Comparison of ENCODE assay signal across 8 cellular contexts in the genomic region with DNA sequence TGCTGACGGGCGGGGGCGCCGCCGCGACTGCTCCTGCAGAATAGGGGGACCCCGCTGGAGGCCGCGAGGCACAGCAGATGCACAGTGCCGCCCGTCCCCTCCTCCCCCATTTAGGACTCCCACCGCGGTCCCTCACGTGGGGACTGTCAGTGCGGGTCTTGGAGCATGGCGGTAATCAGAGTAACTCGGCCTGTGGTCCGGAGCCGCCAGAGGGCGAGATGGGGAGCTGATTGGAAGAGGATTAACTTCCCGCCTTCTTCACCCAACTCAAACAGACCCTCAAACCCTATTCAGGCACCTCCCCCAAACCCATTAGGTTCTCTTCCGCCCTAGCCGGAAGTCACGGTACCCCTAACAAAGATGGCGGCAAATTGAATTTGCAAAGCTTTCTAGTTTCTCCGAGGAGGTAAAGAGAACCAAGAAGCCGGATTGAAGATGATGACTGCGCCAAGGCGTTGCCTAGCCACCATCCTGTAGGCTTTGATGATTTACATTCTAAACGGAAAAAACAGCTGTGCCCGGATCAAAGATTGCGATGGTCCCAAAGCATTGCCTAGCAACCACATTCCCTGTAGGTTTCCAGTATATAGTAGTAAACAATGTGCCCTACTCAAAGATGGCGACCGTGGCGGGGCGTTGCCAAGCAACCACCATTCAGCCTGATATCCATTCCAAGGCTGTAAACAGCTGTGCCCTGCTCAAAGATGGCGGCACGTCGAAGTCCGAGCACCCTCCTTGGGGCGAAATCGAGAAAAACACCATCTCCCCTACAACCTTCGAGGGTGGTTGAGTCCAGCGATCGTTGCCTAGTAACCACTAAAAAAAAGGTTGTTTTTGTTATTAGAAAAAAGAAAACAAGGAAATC. TPM values are rescaled to one million over a fixed set of nuclear protein-coding genes. Genes with fewer than 3 reads are reported as not detected.
DNase-seq lines count a peak whose midpoint lies in the region; ATAC-seq and TF ChIP-seq lines count a peak whose summit lies in the region.

A gene with protein sequence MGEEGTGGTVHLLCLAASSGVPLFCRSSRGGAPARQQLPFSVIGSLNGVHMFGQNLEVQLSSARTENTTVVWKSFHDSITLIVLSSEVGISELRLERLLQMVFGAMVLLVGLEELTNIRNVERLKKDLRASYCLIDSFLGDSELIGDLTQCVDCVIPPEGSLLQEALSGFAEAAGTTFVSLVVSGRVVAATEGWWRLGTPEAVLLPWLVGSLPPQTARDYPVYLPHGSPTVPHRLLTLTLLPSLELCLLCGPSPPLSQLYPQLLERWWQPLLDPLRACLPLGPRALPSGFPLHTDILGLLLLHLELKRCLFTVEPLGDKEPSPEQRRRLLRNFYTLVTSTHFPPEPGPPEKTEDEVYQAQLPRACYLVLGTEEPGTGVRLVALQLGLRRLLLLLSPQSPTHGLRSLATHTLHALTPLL (minus strand): TSS at position 296 of the 865 bp plus-strand sequence. CDS start 186 bp downstream, at position 110.

- peak within 1 kb of the TSS; percentile 96 for H3K27ac Mint-ChIP-seq in activated naive CD8-positive, alpha-beta T cell treated with anti-CD3 and anti-CD28 coated beads, Interleukin-2, amount 50 U/mL, for 24 hours

- peak; percentile 31 for TF ChIP-seq EP300 in ovary (IDR thresholded peaks at IDR 0.05)

- H3K27ac ChIP-seq in HEK293 (ENCODE audit: extremely low read depth, low read depth, low read length): peak within 1 kb of the TSS; percentile 67; the same call in 1 of the 2 replicates
- H3K27ac ChIP-seq in ovary: peak within 1 kb of the TSS; percentile 86 to 87
- peak within 1 kb of the TSS; percentile 86 for H3K27ac ChIP-seq in thymus (ENCODE audit: low read depth)

- no peaks in the 10 kb centered on the region for H3K9me3 ChIP-seq in HEK293 (ENCODE audit: control insufficient read depth, insufficient read depth, low read depth, low read length)
- H3K9me3 ChIP-seq in ovary: no peaks in the 10 kb centered on the region
- no peaks in the 10 kb centered on the region for H3K9me3 ChIP-seq in thymus (ENCODE audit: control insufficient read depth)

- DNase-seq in Daoy (ENCODE audit: low read depth) (peak; percentile 98), NCI-H1417 (lab: John Stamatoyannopoulos, UW) (peak; percentile 97 to 99 (median 99)), T follicular helper cell (ENCODE audit: low read depth) (peak; percentile 90), Right ventricle myocardium superior (peak; percentile 99), ovary (peak; percentile 94 to 98 (median 96))
- DNase-seq in activated naive CD8-positive, alpha-beta T cell treated with anti-CD3 and anti-CD28 coated beads, Interleukin-2, amount 50 U/mL, for 24 hours: peak; percentile 89

- CTCF ChIA-PET in HEK293 (lab: Yijun Ruan, JAX): interaction anchor here (0.6 to 1.6 kb wide), 6 partner anchors 12 to 141 kb away, joined by 3 to 7 read pairs (median 3); no protein-coding TSS in a partner anchor

- peak; percentile 91 for TF ChIP-seq CTCF in HEK293 (tag by site-specific recombination; IDR thresholded peaks at IDR 0.05)
- peak in 2 of 3 donors; percentile 38 to 54 for TF ChIP-seq CTCF in ovary (IDR thresholded peaks at IDR 0.05)

- H3K27me3 ChIP-seq in ovary (no peaks in the 10 kb centered on the region), thymus (ENCODE audit: control insufficient read depth, insufficient read depth) (no peaks in the 10 kb centered on the region)

- peak within 1 kb of the TSS; percentile 88 for H3K4me3 Mint-ChIP-seq in activated naive CD8-positive, alpha-beta T cell treated with anti-CD3 and anti-CD28 coated beads, Interleukin-2, amount 50 U/mL, for 24 hours

- peak; percentile 68 for ATAC-seq in activated naive CD8-positive, alpha-beta T cell treated with anti-CD3 and anti-CD28 coated beads, Interleukin-2, amount 50 U/mL, for 24 hours
- peak; percentile 71 for ATAC-seq in Right ventricle myocardium superior (ENCODE audit: poor library complexity)

- peaks cover 45% of the 10 kb centered on the region for H3K4me1 Mint-ChIP-seq in activated naive CD8-positive, alpha-beta T cell treated with anti-CD3 and anti-CD28 coated beads, Interleukin-2, amount 50 U/mL, for 24 hours

- no peaks in the 10 kb centered on the region for H3K36me3 Mint-ChIP-seq in activated naive CD8-positive, alpha-beta T cell treated with anti-CD3 and anti-CD28 coated beads, Interleukin-2, amount 50 U/mL, for 24 hours (ENCODE audit: low read depth)

- H3K9me3 Mint-ChIP-seq in activated naive CD8-positive, alpha-beta T cell treated with anti-CD3 and anti-CD28 coated beads, Interleukin-2, amount 50 U/mL, for 24 hours: no peaks in the 10 kb centered on the region

- H3K27me3 Mint-ChIP-seq in activated naive CD8-positive, alpha-beta T cell treated with anti-CD3 and anti-CD28 coated beads, Interleukin-2, amount 50 U/mL, for 24 hours: no peaks in the 10 kb centered on the region

- H3K4me1 ChIP-seq in HEK293 (ENCODE audit: control insufficient read depth, insufficient read depth, low read length) (peaks cover 2% of the 10 kb centered on the region; the same call in 1 of the 2 replicates), ovary (ENCODE audit: insufficient read depth) (peaks cover 7% of the 10 kb centered on the region), thymus (ENCODE audit: control insufficient read depth, insufficient read depth, low read length) (peaks cover 10% of the 10 kb centered on the region)

- WGBS in ovary, 3 donors: 0 to 1% (median 0%) methylated on average over 44 to 45 of the region's 45 CpGs
- under 1% methylated on average over 45 of the region's 45 CpGs for WGBS in thymus

- POLR2A ChIA-PET in HEK293 (lab: Yijun Ruan, JAX): interaction anchor here (0.5 to 2.5 kb wide), 24 partner anchors 8 to 233 kb away, joined by 3 to 23 read pairs (median 4); a partner anchor contains a TSS

- H3K4me3 ChIP-seq in HEK293 (ENCODE audit: low read depth, low read length) (peak within 1 kb of the TSS; percentile 92), ovary (peak within 1 kb of the TSS; percentile 66), thymus (ENCODE audit: low read length) (peak within 1 kb of the TSS; percentile 77)

- peaks cover 0 to 15% of the 10 kb centered on the region in 2 experiments; a peak in 2 of 3 replicates for H3K36me3 ChIP-seq in HEK293 (ENCODE audit: control insufficient read depth in 2 of 2, insufficient read depth in 1 of 2, low read length in 2 of 2)
- no peaks in the 10 kb centered on the region for H3K36me3 ChIP-seq in ovary
- H3K36me3 ChIP-seq in thymus (ENCODE audit: control insufficient read depth, insufficient read depth): no peaks in the 10 kb centered on the region

- intact Hi-C loops in Right ventricle myocardium superior (cut with DNase I): no loop called here
- intact Hi-C loops in ovary (cut with DNase I): no loop called here

- TF ChIP-seq POLR2A in ovary (IDR thresholded peaks at IDR 0.05): peak; percentile 41

TF ChIP-seq in HEK293, 187 proteins besides CTCF, POLR2A, EP300 and RAD21 (continues in another document):
- TF ChIP-seq ZIC2 (tag by site-specific recombination; IDR thresholded peaks at IDR 0.05) (peak; percentile 64; the same call in 1 of the 2 replicates), YY2 (tag by site-specific recombination; IDR thresholded peaks at IDR 0.05) (peak; percentile 79), ZNF391 (tag by site-specific recombination; IDR thresholded peaks at IDR 0.05; ENCODE audit: borderline replicate concordance, low read depth) (peak; percentile 62; the same call in 1 of the 2 replicates), ZNF660 (tag by site-specific recombination; IDR thresholded peaks at IDR 0.05) (peak; percentile 41), ZBTB17 (tag by site-specific recombination; IDR thresholded peaks at IDR 0.05) (peak; percentile 98), ZNF76 (tag by site-specific recombination; IDR thresholded peaks at IDR 0.05; ENCODE audit: borderline replicate concordance, low read depth) (peak; percentile 70; the same call in 1 of the 2 replicates), MYNN (tag by site-specific recombination; IDR thresholded peaks at IDR 0.05; ENCODE audit: borderline replicate concordance) (peak; percentile 74; the same call in 1 of the 2 replicates), YY1 (tag by site-specific recombination; IDR thresholded peaks at IDR 0.05) (peak; percentile 95), KLF16 (tag by site-specific recombination; IDR thresholded peaks at IDR 0.05) (peak; percentile 68; the same call in 1 of the 2 replicates), ZNF16 (tag by site-specific recombination; IDR thresholded peaks at IDR 0.05; ENCODE audit: low read depth) (no peak), KLF9 (tag by site-specific recombination; IDR thresholded peaks at IDR 0.05; ENCODE audit: low read depth) (peak; percentile 33; the same call in 1 of the 2 replicates), ZNF214 (tag by site-specific recombination; IDR thresholded peaks at IDR 0.05; ENCODE audit: borderline replicate concordance) (no peak)
- TF ChIP-seq, protein P1, sequence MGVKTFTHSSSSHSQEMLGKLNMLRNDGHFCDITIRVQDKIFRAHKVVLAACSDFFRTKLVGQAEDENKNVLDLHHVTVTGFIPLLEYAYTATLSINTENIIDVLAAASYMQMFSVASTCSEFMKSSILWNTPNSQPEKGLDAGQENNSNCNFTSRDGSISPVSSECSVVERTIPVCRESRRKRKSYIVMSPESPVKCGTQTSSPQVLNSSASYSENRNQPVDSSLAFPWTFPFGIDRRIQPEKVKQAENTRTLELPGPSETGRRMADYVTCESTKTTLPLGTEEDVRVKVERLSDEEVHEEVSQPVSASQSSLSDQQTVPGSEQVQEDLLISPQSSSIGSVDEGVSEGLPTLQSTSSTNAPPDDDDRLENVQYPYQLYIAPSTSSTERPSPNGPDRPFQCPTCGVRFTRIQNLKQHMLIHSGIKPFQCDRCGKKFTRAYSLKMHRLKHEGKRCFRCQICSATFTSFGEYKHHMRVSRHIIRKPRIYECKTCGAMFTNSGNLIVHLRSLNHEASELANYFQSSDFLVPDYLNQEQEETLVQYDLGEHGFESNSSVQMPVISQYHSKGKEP (tag by site-specific recombination; IDR thresholded peaks at IDR 0.05): 0 out of 2 replicates have a peak, but pooled peaks have one; percentile 2
- TF ChIP-seq, protein P2, sequence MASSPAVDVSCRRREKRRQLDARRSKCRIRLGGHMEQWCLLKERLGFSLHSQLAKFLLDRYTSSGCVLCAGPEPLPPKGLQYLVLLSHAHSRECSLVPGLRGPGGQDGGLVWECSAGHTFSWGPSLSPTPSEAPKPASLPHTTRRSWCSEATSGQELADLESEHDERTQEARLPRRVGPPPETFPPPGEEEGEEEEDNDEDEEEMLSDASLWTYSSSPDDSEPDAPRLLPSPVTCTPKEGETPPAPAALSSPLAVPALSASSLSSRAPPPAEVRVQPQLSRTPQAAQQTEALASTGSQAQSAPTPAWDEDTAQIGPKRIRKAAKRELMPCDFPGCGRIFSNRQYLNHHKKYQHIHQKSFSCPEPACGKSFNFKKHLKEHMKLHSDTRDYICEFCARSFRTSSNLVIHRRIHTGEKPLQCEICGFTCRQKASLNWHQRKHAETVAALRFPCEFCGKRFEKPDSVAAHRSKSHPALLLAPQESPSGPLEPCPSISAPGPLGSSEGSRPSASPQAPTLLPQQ (tag by site-specific recombination; IDR thresholded peaks at IDR 0.05): peak; percentile 54

RNA-seq across cellular contexts. Expression of the gene that starts here (rescaled TPM):
- total RNA-seq in Daoy (2014; rRNA removed; shearing (Covaris generic)): 9.9 and 20.1 TPM in 2 replicates
- total RNA-seq in Right ventricle myocardium superior (19.8 TPM), ovary (10 to 100 TPM; 23.3 to 48.6 (median 27.5) TPM)
- polyA plus RNA-seq in ovary (10 to 100 TPM; 13.4 to 36.9 TPM), thymus (20.9 TPM)

Comparison
In these comparisons a context has a peak if more than half of its experiments do, and no peak if none do; other contexts are left out.
1. Peak in every context shown above with its lines: DNase-seq, ATAC-seq, H3K4me3 ChIP-seq and H3K27ac ChIP-seq.